ENCODE assay signal across 1 cellular context in genomic region chr13:93775027-93775426, GRCh38.
TF ChIP-seq lines count a peak whose summit lies in the region.

No MANE protein-coding gene starts in this region.

TF ChIP-seq in SK-N-SH, 30 proteins besides CTCF, POLR2A, EP300 and RAD21 (continued from another document):
- TF ChIP-seq USF1 (IDR thresholded peaks at IDR 0.05; ENCODE audit: borderline replicate concordance, low read depth): no peak
- no peak for TF ChIP-seq USF2 (IDR thresholded peaks at IDR 0.05; ENCODE audit: borderline replicate concordance, low read depth, low read length)
- TF ChIP-seq POLR2AphosphoS5 (IDR thresholded peaks at IDR 0.05; ENCODE audit: low read depth, low read length): no peak
- no peak for TF ChIP-seq ELF1 (IDR thresholded peaks at IDR 0.05)
- no peak for TF ChIP-seq REST (IDR thresholded peaks at IDR 0.05; ENCODE audit: low read depth, low read length)
- no peak for TF ChIP-seq MXI1 (IDR thresholded peaks at IDR 0.05; ENCODE audit: low read depth, low read length)
- no peak for TF ChIP-seq PBX3 (IDR thresholded peaks at IDR 0.05)
- no peak for TF ChIP-seq SIN3A (IDR thresholded peaks at IDR 0.05; ENCODE audit: borderline replicate concordance, low read depth, low read length)
- TF ChIP-seq MEF2A (IDR thresholded peaks at IDR 0.05; ENCODE audit: borderline replicate concordance, low read depth): no peak
- TF ChIP-seq TCF12 (IDR thresholded peaks at IDR 0.05): no peak
- no peak for TF ChIP-seq RXRA (IDR thresholded peaks at IDR 0.05; ENCODE audit: borderline replicate concordance, low read depth)
TF ChIP-seq in SK-N-SH: peak in this region for 0.
